ENCODE assay signal across 30 cellular contexts in genomic region chr6:168410554-168411011, GRCh38. TPM values are rescaled to one million over a fixed set of nuclear protein-coding genes. Genes with fewer than 3 reads are reported as not detected.
"Had no signal": no experiment of that assay in that cellular context is flagged by ENCODE, and none has a peak within 500 bp of the region (broad histone marks: within the 10 kb centered on the region; RNA-seq: fewer than 3 reads in every experiment).

No MANE protein-coding gene starts in this region.

- H3K4me3 Mint-ChIP-seq: activated CD4-positive, alpha-beta T cell treated with anti-CD3 and anti-CD28 coated beads for 36 hours; activated naive CD8-positive, alpha-beta T cell; activated T-cell treated with anti-CD3 and anti-CD28 coated beads, Interleukin-2, amount 50 U/mL, for 72 hours; naive thymus-derived CD8-positive, alpha-beta T cell; neural crest cell; stimulated activated naive CD8-positive, alpha-beta T cell treated with anti-CD3 and anti-CD28 coated beads, Interleukin-15, Interleukin-2, amounts not matched to agents 100 ng/mL and 50 ng/mL, for 24 hours had no signal

- H3K27me3 Mint-ChIP-seq: stimulated activated naive CD8-positive, alpha-beta T cell treated with anti-CD3 and anti-CD28 coated beads, Interleukin-15, Interleukin-2, amounts not matched to agents 100 ng/mL and 50 ng/mL, for 24 hours had no signal

- H3K27ac ChIP-seq: body of pancreas, colonic mucosa, dorsolateral prefrontal cortex, gastrocnemius medialis, left lung, upper lobe of right lung had no signal

- H3K27ac Mint-ChIP-seq: activated CD4-positive, alpha-beta T cell treated with anti-CD3 and anti-CD28 coated beads for 36 hours; activated naive CD8-positive, alpha-beta T cell; activated T-cell treated with anti-CD3 and anti-CD28 coated beads, Interleukin-2, amount 50 U/mL, for 72 hours; naive thymus-derived CD8-positive, alpha-beta T cell; stimulated activated naive CD8-positive, alpha-beta T cell treated with anti-CD3 and anti-CD28 coated beads, Interleukin-15, Interleukin-2, amounts not matched to agents 100 ng/mL and 50 ng/mL, for 24 hours had no signal

- H3K9me3 Mint-ChIP-seq: activated T-cell treated with anti-CD3 and anti-CD28 coated beads, Interleukin-2, amount 50 U/mL, for 72 hours; naive thymus-derived CD8-positive, alpha-beta T cell; neural crest cell; stimulated activated naive CD8-positive, alpha-beta T cell treated with anti-CD3 and anti-CD28 coated beads, Interleukin-15, Interleukin-2, amounts not matched to agents 100 ng/mL and 50 ng/mL, for 24 hours had no signal

- H3K27me3 ChIP-seq: body of pancreas, colonic mucosa, gastrocnemius medialis, left lung, upper lobe of right lung had no signal

- DNase-seq: activated CD4-positive, alpha-beta T cell treated with anti-CD3 and anti-CD28 coated beads for 36 hours; activated CD4-positive, alpha-beta T cell treated with anti-CD3 and anti-CD28 coated beads, Interleukin-2, amount 50 U/mL, for 4 hours; activated CD4-positive, CD25-positive, alpha-beta regulatory T cell; activated effector memory CD4-positive, alpha-beta T cell treated with Interleukin-2 at 50 U/mL for 16 hours; activated naive CD4-positive, alpha-beta T cell treated with Interleukin-2 at 50 U/mL for 16 hours; activated T-cell treated with anti-CD3 and anti-CD28 coated beads for 4 hours; activated T-cell treated with anti-CD3 and anti-CD28 coated beads, Interleukin-2, amount 50 U/mL, for 72 hours; anterior cingulate cortex; body of pancreas; cerebellar nuclear complex; colonic mucosa; dorsolateral prefrontal cortex; effector memory CD4-positive, alpha-beta T cell; erythroblast; gastrocnemius medialis; glutamatergic neuron; hippocampal formation; midbrain; naive thymus-derived CD8-positive, alpha-beta T cell; occipital lobe; stimulated activated CD4-positive, alpha-beta T cell treated with anti-CD3 and anti-CD28 coated beads, Interleukin-12 subunit alpha, Interleukin-12 subunit beta, amount 100 ng/mL, for 4 hours; stimulated activated CD4-positive, alpha-beta T cell treated with anti-CD3 and anti-CD28 coated beads, Interleukin-4, amount 100 ng/mL, for 1 hour; T-helper 1 cell; upper lobe of right lung had no signal

- H3K36me3 Mint-ChIP-seq: activated naive CD8-positive, alpha-beta T cell; naive thymus-derived CD8-positive, alpha-beta T cell had no signal

- H3K36me3 ChIP-seq: colonic mucosa, gastrocnemius medialis, left lung, upper lobe of right lung had no signal

- H3K4me3 ChIP-seq: body of pancreas, colonic mucosa, dorsolateral prefrontal cortex, gastrocnemius medialis, left lung, upper lobe of right lung had no signal

- ATAC-seq: activated CD4-positive, alpha-beta T cell treated with anti-CD3 and anti-CD28 coated beads for 36 hours; activated T-cell treated with anti-CD3 and anti-CD28 coated beads, Interleukin-2, amount 50 U/mL, for 72 hours; body of pancreas; gastrocnemius medialis; left lung; naive thymus-derived CD8-positive, alpha-beta T cell; upper lobe of right lung had no signal

- H3K4me1 Mint-ChIP-seq: activated CD4-positive, alpha-beta T cell treated with anti-CD3 and anti-CD28 coated beads for 36 hours; naive thymus-derived CD8-positive, alpha-beta T cell had no signal

- H3K4me1 ChIP-seq: body of pancreas, colonic mucosa, gastrocnemius medialis, left lung, upper lobe of right lung had no signal

- H3K9me3 ChIP-seq: body of pancreas, colonic mucosa, gastrocnemius medialis, left lung, upper lobe of right lung had no signal

RNA-seq across cellular contexts. Expression of gene SMOC2, which starts 30.4 kb away (rescaled TPM):
- total RNA-seq: activated CD4-positive, alpha-beta T cell treated with anti-CD3 and anti-CD28 coated beads for 36 hours; activated T-cell treated with anti-CD3 and anti-CD28 coated beads, Interleukin-2, amount 50 U/mL, for 72 hours; kidney epithelial cell; naive thymus-derived CD8-positive, alpha-beta T cell; pulmonary artery endothelial cell had no signal
- polyA plus RNA-seq: naive thymus-derived CD8-positive, alpha-beta T cell had no signal
